ENCODE assay signal across 14 cellular contexts in the genomic region with DNA sequence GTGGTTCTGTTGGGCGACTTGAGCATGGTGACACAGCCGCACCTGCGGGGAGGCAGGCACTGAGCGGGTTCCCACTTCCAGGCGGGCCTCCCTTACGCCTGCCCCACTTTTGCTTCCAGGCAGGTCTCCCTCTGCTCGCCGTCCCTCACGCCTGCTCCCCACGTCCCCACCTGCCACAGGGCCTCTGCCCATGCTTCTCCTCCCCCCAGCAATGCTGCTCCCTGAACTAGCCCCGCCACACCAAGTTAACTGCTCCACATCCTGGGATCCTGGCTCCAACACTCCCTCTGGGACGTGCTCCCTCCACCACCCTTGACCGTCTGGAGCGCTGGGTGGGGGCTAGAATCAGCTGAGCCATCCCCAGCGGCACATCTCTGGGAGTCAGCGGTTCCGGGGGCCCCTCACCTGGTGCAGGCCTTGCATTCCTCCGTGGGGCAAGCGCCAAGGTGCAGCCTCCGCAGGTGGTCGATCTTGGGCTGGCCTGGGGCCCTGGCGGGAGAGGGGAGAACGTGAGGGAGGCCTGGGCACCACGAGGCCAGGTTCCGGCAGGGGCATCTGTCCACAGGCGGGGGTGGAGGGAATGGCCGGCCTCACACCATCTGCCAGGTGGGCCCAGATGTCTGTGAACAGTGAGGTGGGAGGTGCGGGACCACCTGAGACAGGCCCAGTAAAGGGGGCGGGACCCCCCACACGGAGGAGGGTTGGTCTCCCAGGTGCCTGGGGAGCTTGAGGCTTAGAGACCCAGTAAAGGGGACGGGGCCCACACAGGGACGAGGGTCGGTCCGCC. TPM values are rescaled to one million over a fixed set of nuclear protein-coding genes. Genes with fewer than 3 reads are reported as not detected.
DNase-seq lines count a peak whose midpoint lies in the region; ATAC-seq, FAIRE-seq and TF ChIP-seq lines count a peak whose summit lies in the region.
"Had no signal": no experiment of that assay in that cellular context is flagged by ENCODE, and none has a peak within 500 bp of the region (broad histone marks: within the 10 kb centered on the region; RNA-seq: fewer than 3 reads in every experiment).

No MANE protein-coding gene starts in this region.

- WGBS in HepG2 (ENCODE audit: low lambda C conversion rate) = 95% methylated on average over 34 of the region's 34 CpGs
- WGBS in urinary bladder = 87% methylated on average over 34 of the region's 34 CpGs

- no peak for TF ChIP-seq CTCF in HepG2 (CRISPR knock-in tag; IDR thresholded peaks at IDR 0.05)

- POLR2A ChIA-PET in HepG2 (lab: Yijun Ruan, JAX) = no interaction called here

- H3K36me3 Mint-ChIP-seq in T-helper 2 cell treated with Interferon-gamma antibody and Interleukin-4, amounts not matched to agents 5 μg/mL and 100 μg/mL, for 36 hours (ENCODE audit: low read depth) = peaks cover 21% of the 10 kb centered on the region
- peaks cover 28% of the 10 kb centered on the region for H3K36me3 Mint-ChIP-seq in activated naive CD4-positive, alpha-beta T cell treated with anti-CD3 and anti-CD28 coated beads, Interleukin-2, amount 10 ng/mL, durations not matched to agents 7 days and 5 days

- intact Hi-C loops in HepG2 (cut with micrococcal nuclease; ENCODE audit: unreplicated experiment) = no loop called here

- no peaks in the 10 kb centered on the region for H3K27me3 Mint-ChIP-seq in T-helper 2 cell treated with Interferon-gamma antibody and Interleukin-4, amounts not matched to agents 5 μg/mL and 100 μg/mL, for 36 hours (ENCODE audit: low read depth)
- no peaks in the 10 kb centered on the region for H3K27me3 Mint-ChIP-seq in activated naive CD4-positive, alpha-beta T cell treated with anti-CD3 and anti-CD28 coated beads, Interleukin-2, amount 10 ng/mL, durations not matched to agents 7 days and 5 days

- no peak for TF ChIP-seq RAD21 in HepG2 (CRISPR knock-in tag; IDR thresholded peaks at IDR 0.05)

- BruUV-seq in HepG2 (replicated peaks; lab: Mats Ljungman, UMichigan) = no TSS peak

- ATAC-seq in HepG2 = no peak

- H3K4me3 Mint-ChIP-seq in T-helper 2 cell treated with Interferon-gamma antibody and Interleukin-4, amounts not matched to agents 5 μg/mL and 100 μg/mL, for 36 hours = no peak overlapping the region
- H3K4me3 Mint-ChIP-seq in activated naive CD4-positive, alpha-beta T cell treated with anti-CD3 and anti-CD28 coated beads, Interleukin-2, amount 10 ng/mL, durations not matched to agents 7 days and 5 days = no peak overlapping the region

- H3K4me2 ChIP-seq in HepG2 (ENCODE audit: low read depth, low read length) = no peak overlapping the region

- H3K4me1 Mint-ChIP-seq in T-helper 2 cell treated with Interferon-gamma antibody and Interleukin-4, amounts not matched to agents 5 μg/mL and 100 μg/mL, for 36 hours (ENCODE audit: low read depth) = peaks cover 8% of the 10 kb centered on the region
- H3K4me1 Mint-ChIP-seq in activated naive CD4-positive, alpha-beta T cell treated with anti-CD3 and anti-CD28 coated beads, Interleukin-2, amount 10 ng/mL, durations not matched to agents 7 days and 5 days = peaks cover 27% of the 10 kb centered on the region

- no peaks in the 10 kb centered on the region for H3K9me3 Mint-ChIP-seq in T-helper 2 cell treated with Interferon-gamma antibody and Interleukin-4, amounts not matched to agents 5 μg/mL and 100 μg/mL, for 36 hours
- no peaks in the 10 kb centered on the region for H3K9me3 Mint-ChIP-seq in activated naive CD4-positive, alpha-beta T cell treated with anti-CD3 and anti-CD28 coated beads, Interleukin-2, amount 10 ng/mL, durations not matched to agents 7 days and 5 days

- H4K20me1 ChIP-seq in HepG2 (ENCODE audit: insufficient read depth, low read length) = no peaks in the 10 kb centered on the region

- no peak for TF ChIP-seq EP300 in HepG2 (IDR thresholded peaks at IDR 0.05; ENCODE audit: low read depth in 2 of 2, low read length in 2 of 2)
- no peak for TF ChIP-seq EP300 in HepG2 (CRISPR knock-in tag; IDR thresholded peaks at IDR 0.05; ENCODE audit: borderline replicate concordance)

- H3K4me1 ChIP-seq in HepG2 (ENCODE audit: insufficient read depth, low read length) (no peaks in the 10 kb centered on the region), urinary bladder (ENCODE audit: insufficient read depth) (no peaks in the 10 kb centered on the region)

- H2AFZ ChIP-seq in HepG2 (ENCODE audit: low read length) = no peak overlapping the region

- TF ChIP-seq POLR2A in HepG2 (IDR thresholded peaks at IDR 0.05; ENCODE audit: insufficient read depth in 1 of 2, low read depth in 2 of 2, low read length in 2 of 2) = no peak; a peak in 1 of 4 replicates

- in situ Hi-C loops in HepG2 (cut with HindIII; ENCODE audit: extremely low pct_ligation_motif_present, low pct_unique_long_range_greater_than_20kb) = loop anchor here (10.0 kb wide), 1 partner anchor 116 kb away; the partner anchor contains the start of gene WDR18

- no peaks in the 10 kb centered on the region for H3K9me3 ChIP-seq in HepG2 (ENCODE audit: low read length)
- H3K9me3 ChIP-seq: body of pancreas had no signal

- H3K9ac ChIP-seq in HepG2 (ENCODE audit: insufficient read depth, low read depth, low read length) = no peak overlapping the region

- CTCF ChIA-PET in HepG2 (lab: Yijun Ruan, JAX; ENCODE audit: low intra/inter-chr PET ratio, low total read pairs) = no interaction called here
- CTCF ChIA-PET in activated naive CD4-positive, alpha-beta T cell treated with anti-CD3 and anti-CD28 coated beads, Interleukin-2, amount 10 ng/mL, durations not matched to agents 7 days and 5 days (lab: Charles Lee) = no interaction called here

- H3K27ac ChIP-seq in HepG2 (ENCODE audit: extremely low read length, insufficient read depth, low read length) (no peak overlapping the region), urinary bladder (ENCODE audit: low read depth) (peak overlapping the region; percentile 83)
- H3K27ac ChIP-seq: VCaP had no signal

- H3K27me3 ChIP-seq in HepG2 (ENCODE audit: control insufficient read depth in 1 of 2, insufficient read depth in 2 of 2, low read length in 2 of 2) = no peaks in the 10 kb centered on the region
- H3K27me3 ChIP-seq: body of pancreas had no signal

- H3K79me2 ChIP-seq in HepG2 (ENCODE audit: insufficient read depth, low read length) = no peaks in the 10 kb centered on the region

- DNase-seq in T-helper 2 cell treated with Interferon-gamma antibody and Interleukin-4, amounts not matched to agents 5 μg/mL and 100 μg/mL, for 36 hours (ENCODE audit: low spot score) = no peak
- DNase-seq in T-helper 2 cell = no peak
- no peak for DNase-seq in HepG2 (ENCODE audit: low spot score)
- no peak for DNase-seq in stimulated activated CD4-positive, alpha-beta T cell treated with anti-CD3 and anti-CD28 coated beads, Interleukin-4, amount 100 ng/mL, for 1 hour
- no peak for DNase-seq in activated naive CD4-positive, alpha-beta T cell treated with anti-CD3 and anti-CD28 coated beads, Interleukin-2, amount 10 ng/mL, durations not matched to agents 7 days and 5 days
- DNase-seq: 8988T; activated T-cell treated with anti-CD3 and anti-CD28 coated beads for 4 hours; DMS79; stimulated activated CD4-positive, alpha-beta T cell treated with anti-CD3 and anti-CD28 coated beads, Interleukin-4, amount 100 ng/mL, for 4 hours had no signal

- H3K27ac Mint-ChIP-seq in T-helper 2 cell treated with Interferon-gamma antibody and Interleukin-4, amounts not matched to agents 5 μg/mL and 100 μg/mL, for 36 hours = peak overlapping the region; percentile 15
- H3K27ac Mint-ChIP-seq in activated naive CD4-positive, alpha-beta T cell treated with anti-CD3 and anti-CD28 coated beads, Interleukin-2, amount 10 ng/mL, durations not matched to agents 7 days and 5 days = no peak overlapping the region

- no peak overlapping the region for H3K4me3 ChIP-seq in HepG2 (replicated peaks in 1 of 3; ENCODE audit: insufficient read depth in 1 of 3, low read depth in 2 of 3, low read length in 3 of 3)
- H3K4me3 ChIP-seq in urinary bladder (ENCODE audit: low read depth, low read length) = no peak overlapping the region
- H3K4me3 ChIP-seq: body of pancreas had no signal

- H3K36me3 ChIP-seq in HepG2 (replicated peaks in 1 of 2; ENCODE audit: control insufficient read depth in 1 of 2, insufficient read depth in 2 of 2, low read length in 2 of 2) (peaks cover 3 to 12% of the 10 kb centered on the region in 2 experiments; a peak in 2 of 5 replicates), urinary bladder (ENCODE audit: insufficient read depth) (peaks cover 2% of the 10 kb centered on the region)

- no peak for FAIRE-seq in HepG2 (lab: Jason Lieb, UNC)

RNA-seq across cellular contexts. Expression of gene CFD, which starts 9.2 kb away (rescaled TPM):
- total RNA-seq in HepG2 (2016; rRNA removed; fragmentation: Illumina TruSeq; extraction: Trizol) (3.6 and 4.6 TPM in 2 replicates), urinary bladder (84.4 TPM)
- 1.4 and 2.7 TPM in 2 replicates for total RNA-seq in HepG2 (2016; cell fraction: cytosol; rRNA removed; fragmentation: Illumina TruSeq; extraction: Trizol; ENCODE audit: low read depth)
- 3.4 and 3.9 TPM in 2 replicates for total RNA-seq in HepG2 (2016; cell fraction: insoluble cytoplasmic fraction; rRNA removed; fragmentation: Illumina TruSeq; extraction: Trizol)
- total RNA-seq in HepG2 (2016; cell fraction: membrane; rRNA removed; fragmentation: Illumina TruSeq; extraction: Trizol) = 1.8 and 2.7 TPM in 2 replicates
- total RNA-seq in HepG2 (2016; cell fraction: nucleus; rRNA removed; fragmentation: Illumina TruSeq; extraction: Trizol) = 1.0 and 1.7 TPM in 2 replicates
- polyA plus RNA-seq in HepG2 (2011; rRNA removed) (2.3 and 3.9 TPM in 2 replicates), urinary bladder (2,164 TPM)
- polyA plus RNA-seq in HepG2 (2011; cell fraction: cytosol; rRNA removed) = 3.0 and 8.4 TPM in 2 replicates
- 5.1 and 6.2 TPM in 2 replicates for polyA plus RNA-seq in HepG2 (2011; cell fraction: nucleus; rRNA removed)
- polyA plus RNA-seq in HepG2 (2012) = 3.4 and 4.4 TPM in 2 replicates
- polyA plus RNA-seq in HepG2 (2016; cell fraction: cytosol; fragmentation: Illumina TruSeq; extraction: Trizol; ENCODE audit: low read depth) = 1.7 TPM in 2 replicates
- 2.4 and 5.1 TPM in 2 replicates for polyA plus RNA-seq in HepG2 (2016; cell fraction: insoluble cytoplasmic fraction; fragmentation: Illumina TruSeq; extraction: Trizol; ENCODE audit: low read depth)
- 1.2 and 1.9 TPM in 2 replicates for polyA plus RNA-seq in HepG2 (2016; cell fraction: membrane; fragmentation: Illumina TruSeq; extraction: Trizol; ENCODE audit: low read depth)
- polyA plus RNA-seq in HepG2 (2016; cell fraction: nucleus; fragmentation: Illumina TruSeq; extraction: Trizol; ENCODE audit: insufficient read depth, low read depth) = 2.7 and 3.3 TPM in 2 replicates
- polyA minus RNA-seq in HepG2 (2011; rRNA and poly(A)+ RNA removed; ENCODE audit: low replicate concordance) = 4.8 TPM in 2 replicates
- 1.9 and 2.3 TPM in 2 replicates for polyA minus RNA-seq in HepG2 (2011; cell fraction: cytosol; rRNA and poly(A)+ RNA removed)
- 0.75 and 1.9 TPM in 2 replicates for polyA minus RNA-seq in HepG2 (2011; cell fraction: nucleus; rRNA and poly(A)+ RNA removed)

RNA-seq across cellular contexts. Expression of gene ELANE, which starts 16.5 kb away (rescaled TPM):
- not detected in 2 replicates for total RNA-seq in HepG2 (2016; rRNA removed; fragmentation: Illumina TruSeq; extraction: Trizol)
- total RNA-seq in HepG2 (2016; cell fraction: cytosol; rRNA removed; fragmentation: Illumina TruSeq; extraction: Trizol; ENCODE audit: low read depth) = not detected in 2 replicates
- total RNA-seq in HepG2 (2016; cell fraction: insoluble cytoplasmic fraction; rRNA removed; fragmentation: Illumina TruSeq; extraction: Trizol) = not detected in 2 replicates
- not detected in 2 replicates for total RNA-seq in HepG2 (2016; cell fraction: membrane; rRNA removed; fragmentation: Illumina TruSeq; extraction: Trizol)
- not detected in 2 replicates for total RNA-seq in HepG2 (2016; cell fraction: nucleus; rRNA removed; fragmentation: Illumina TruSeq; extraction: Trizol)
- not detected in 2 replicates for polyA plus RNA-seq in HepG2 (2011; rRNA removed)
- not detected in 2 replicates for polyA plus RNA-seq in HepG2 (2011; cell fraction: cytosol; rRNA removed)
- not detected in 2 replicates for polyA plus RNA-seq in HepG2 (2011; cell fraction: nucleus; rRNA removed)
- polyA plus RNA-seq in HepG2 (2012) = not detected in 2 replicates
- polyA plus RNA-seq in HepG2 (2016; cell fraction: cytosol; fragmentation: Illumina TruSeq; extraction: Trizol; ENCODE audit: low read depth) = not detected in 2 replicates
- polyA plus RNA-seq in HepG2 (2016; cell fraction: insoluble cytoplasmic fraction; fragmentation: Illumina TruSeq; extraction: Trizol; ENCODE audit: low read depth) = not detected in 2 replicates
- not detected in 2 replicates for polyA plus RNA-seq in HepG2 (2016; cell fraction: membrane; fragmentation: Illumina TruSeq; extraction: Trizol; ENCODE audit: low read depth)
- not detected in 2 replicates for polyA plus RNA-seq in HepG2 (2016; cell fraction: nucleus; fragmentation: Illumina TruSeq; extraction: Trizol; ENCODE audit: insufficient read depth, low read depth)
- not detected in 2 replicates for polyA minus RNA-seq in HepG2 (2011; rRNA and poly(A)+ RNA removed; ENCODE audit: low replicate concordance)
- polyA minus RNA-seq in HepG2 (2011; cell fraction: cytosol; rRNA and poly(A)+ RNA removed) = not detected in 2 replicates
- not detected in 2 replicates for polyA minus RNA-seq in HepG2 (2011; cell fraction: nucleus; rRNA and poly(A)+ RNA removed)
- not detected for total RNA-seq in urinary bladder
- polyA plus RNA-seq in urinary bladder = 5.7 TPM
- total RNA-seq: body of pancreas, epithelial cell of proximal tubule, RPMI7951 had no signal

RNA-seq across cellular contexts. Expression of gene MED16, which starts 24.3 kb away (rescaled TPM):
- total RNA-seq in HepG2 (2016; rRNA removed; fragmentation: Illumina TruSeq; extraction: Trizol) = 14.8 and 18.4 TPM in 2 replicates
- 6.4 and 6.7 TPM in 2 replicates for total RNA-seq in HepG2 (2016; cell fraction: cytosol; rRNA removed; fragmentation: Illumina TruSeq; extraction: Trizol; ENCODE audit: low read depth)
- 14.0 and 16.4 TPM in 2 replicates for total RNA-seq in HepG2 (2016; cell fraction: insoluble cytoplasmic fraction; rRNA removed; fragmentation: Illumina TruSeq; extraction: Trizol)
- 12.3 and 14.3 TPM in 2 replicates for total RNA-seq in HepG2 (2016; cell fraction: membrane; rRNA removed; fragmentation: Illumina TruSeq; extraction: Trizol)
- 11.3 and 13.2 TPM in 2 replicates for total RNA-seq in HepG2 (2016; cell fraction: nucleus; rRNA removed; fragmentation: Illumina TruSeq; extraction: Trizol)
- 13.3 and 16.9 TPM in 2 replicates for polyA plus RNA-seq in HepG2 (2011; rRNA removed)
- polyA plus RNA-seq in HepG2 (2011; cell fraction: cytosol; rRNA removed) = 17.9 and 30.0 TPM in 2 replicates
- 45.6 and 56.5 TPM in 2 replicates for polyA plus RNA-seq in HepG2 (2011; cell fraction: nucleus; rRNA removed)
- 19.2 and 24.7 TPM in 2 replicates for polyA plus RNA-seq in HepG2 (2012)
- 7.2 and 8.1 TPM in 2 replicates for polyA plus RNA-seq in HepG2 (2016; cell fraction: cytosol; fragmentation: Illumina TruSeq; extraction: Trizol; ENCODE audit: low read depth)
- 21.8 and 29.1 TPM in 2 replicates for polyA plus RNA-seq in HepG2 (2016; cell fraction: insoluble cytoplasmic fraction; fragmentation: Illumina TruSeq; extraction: Trizol; ENCODE audit: low read depth)
- 15.5 and 16.0 TPM in 2 replicates for polyA plus RNA-seq in HepG2 (2016; cell fraction: membrane; fragmentation: Illumina TruSeq; extraction: Trizol; ENCODE audit: low read depth)
- polyA plus RNA-seq in HepG2 (2016; cell fraction: nucleus; fragmentation: Illumina TruSeq; extraction: Trizol; ENCODE audit: insufficient read depth, low read depth) = 24.9 and 32.1 TPM in 2 replicates
- polyA minus RNA-seq in HepG2 (2011; rRNA and poly(A)+ RNA removed; ENCODE audit: low replicate concordance) = 17.7 and 77.2 TPM in 2 replicates
- 45.1 and 51.0 TPM in 2 replicates for polyA minus RNA-seq in HepG2 (2011; cell fraction: cytosol; rRNA and poly(A)+ RNA removed)
- polyA minus RNA-seq in HepG2 (2011; cell fraction: nucleus; rRNA and poly(A)+ RNA removed) = 14.5 and 15.0 TPM in 2 replicates
- total RNA-seq in urinary bladder = 21.2 TPM
- 59.8 TPM for polyA plus RNA-seq in urinary bladder

RNA-seq across cellular contexts. Expression of gene RNU6-9, which starts 24.6 kb away (rescaled TPM):
- total RNA-seq in HepG2 (2016; rRNA removed; fragmentation: Illumina TruSeq; extraction: Trizol) (under 0.01 TPM in 1 of 2 replicates, not detected in the other), urinary bladder (not detected)
- under 0.01 TPM in 2 replicates for total RNA-seq in HepG2 (2016; cell fraction: cytosol; rRNA removed; fragmentation: Illumina TruSeq; extraction: Trizol; ENCODE audit: low read depth)
- under 0.01 TPM in 1 of 2 replicates, not detected in the other for total RNA-seq in HepG2 (2016; cell fraction: insoluble cytoplasmic fraction; rRNA removed; fragmentation: Illumina TruSeq; extraction: Trizol)
- under 0.01 TPM in 1 of 2 replicates, not detected in the other for total RNA-seq in HepG2 (2016; cell fraction: membrane; rRNA removed; fragmentation: Illumina TruSeq; extraction: Trizol)
- total RNA-seq in HepG2 (2016; cell fraction: nucleus; rRNA removed; fragmentation: Illumina TruSeq; extraction: Trizol) = not detected in 2 replicates
- polyA plus RNA-seq in HepG2 (2011; rRNA removed) (not detected in 2 replicates), urinary bladder (not detected)
- not detected in 2 replicates for polyA plus RNA-seq in HepG2 (2011; cell fraction: cytosol; rRNA removed)
- not detected in 2 replicates for polyA plus RNA-seq in HepG2 (2011; cell fraction: nucleus; rRNA removed)
- not detected in 2 replicates for polyA plus RNA-seq in HepG2 (2012)
- not detected in 2 replicates for polyA plus RNA-seq in HepG2 (2016; cell fraction: cytosol; fragmentation: Illumina TruSeq; extraction: Trizol; ENCODE audit: low read depth)
- not detected in 2 replicates for polyA plus RNA-seq in HepG2 (2016; cell fraction: insoluble cytoplasmic fraction; fragmentation: Illumina TruSeq; extraction: Trizol; ENCODE audit: low read depth)
- polyA plus RNA-seq in HepG2 (2016; cell fraction: membrane; fragmentation: Illumina TruSeq; extraction: Trizol; ENCODE audit: low read depth) = not detected in 2 replicates
- not detected in 2 replicates for polyA plus RNA-seq in HepG2 (2016; cell fraction: nucleus; fragmentation: Illumina TruSeq; extraction: Trizol; ENCODE audit: insufficient read depth, low read depth)
- polyA minus RNA-seq in HepG2 (2011; rRNA and poly(A)+ RNA removed; ENCODE audit: low replicate concordance) = under 0.01 TPM in 1 of 2 replicates, not detected in the other
- under 0.01 TPM in 1 of 2 replicates, not detected in the other for polyA minus RNA-seq in HepG2 (2011; cell fraction: cytosol; rRNA and poly(A)+ RNA removed)
- not detected in 2 replicates for polyA minus RNA-seq in HepG2 (2011; cell fraction: nucleus; rRNA and poly(A)+ RNA removed)
- total RNA-seq: body of pancreas, epithelial cell of proximal tubule, RPMI7951 had no signal

RNA-seq across cellular contexts. Expression of gene PRTN3, which starts 27.9 kb away (rescaled TPM):
- total RNA-seq in HepG2 (2016; rRNA removed; fragmentation: Illumina TruSeq; extraction: Trizol) (not detected in 2 replicates), urinary bladder (0.26 TPM)
- not detected in 2 replicates for total RNA-seq in HepG2 (2016; cell fraction: cytosol; rRNA removed; fragmentation: Illumina TruSeq; extraction: Trizol; ENCODE audit: low read depth)
- not detected in 2 replicates for total RNA-seq in HepG2 (2016; cell fraction: insoluble cytoplasmic fraction; rRNA removed; fragmentation: Illumina TruSeq; extraction: Trizol)
- total RNA-seq in HepG2 (2016; cell fraction: membrane; rRNA removed; fragmentation: Illumina TruSeq; extraction: Trizol) = not detected in 2 replicates
- not detected in 2 replicates for total RNA-seq in HepG2 (2016; cell fraction: nucleus; rRNA removed; fragmentation: Illumina TruSeq; extraction: Trizol)
- polyA plus RNA-seq in HepG2 (2011; rRNA removed) (0.10 TPM in 1 of 2 replicates, not detected in the other), urinary bladder (0.08 TPM)
- 0.17 TPM in 1 of 2 replicates, not detected in the other for polyA plus RNA-seq in HepG2 (2011; cell fraction: cytosol; rRNA removed)
- polyA plus RNA-seq in HepG2 (2011; cell fraction: nucleus; rRNA removed) = 0.14 and 0.16 TPM in 2 replicates
- not detected in 2 replicates for polyA plus RNA-seq in HepG2 (2012)
- not detected in 2 replicates for polyA plus RNA-seq in HepG2 (2016; cell fraction: cytosol; fragmentation: Illumina TruSeq; extraction: Trizol; ENCODE audit: low read depth)
- polyA plus RNA-seq in HepG2 (2016; cell fraction: insoluble cytoplasmic fraction; fragmentation: Illumina TruSeq; extraction: Trizol; ENCODE audit: low read depth) = not detected in 2 replicates
- not detected in 2 replicates for polyA plus RNA-seq in HepG2 (2016; cell fraction: membrane; fragmentation: Illumina TruSeq; extraction: Trizol; ENCODE audit: low read depth)
- not detected in 2 replicates for polyA plus RNA-seq in HepG2 (2016; cell fraction: nucleus; fragmentation: Illumina TruSeq; extraction: Trizol; ENCODE audit: insufficient read depth, low read depth)
- 0.14 TPM in 1 of 2 replicates, not detected in the other for polyA minus RNA-seq in HepG2 (2011; rRNA and poly(A)+ RNA removed; ENCODE audit: low replicate concordance)
- not detected in 2 replicates for polyA minus RNA-seq in HepG2 (2011; cell fraction: cytosol; rRNA and poly(A)+ RNA removed)
- polyA minus RNA-seq in HepG2 (2011; cell fraction: nucleus; rRNA and poly(A)+ RNA removed) = not detected in 2 replicates
- total RNA-seq: epithelial cell of proximal tubule, RPMI7951 had no signal

Comparison
In these comparisons a context has a peak if more than half of its experiments do, and no peak if none do; other contexts are left out.
1. RNA of gene CFD, which starts 9.2 kb away (total RNA-seq): 84.4 TPM in urinary bladder (single experiment); 1.0 to 4.6 TPM in HepG2; every median in the first group is over 10 times any median in the second.